In the genomic region with DNA sequence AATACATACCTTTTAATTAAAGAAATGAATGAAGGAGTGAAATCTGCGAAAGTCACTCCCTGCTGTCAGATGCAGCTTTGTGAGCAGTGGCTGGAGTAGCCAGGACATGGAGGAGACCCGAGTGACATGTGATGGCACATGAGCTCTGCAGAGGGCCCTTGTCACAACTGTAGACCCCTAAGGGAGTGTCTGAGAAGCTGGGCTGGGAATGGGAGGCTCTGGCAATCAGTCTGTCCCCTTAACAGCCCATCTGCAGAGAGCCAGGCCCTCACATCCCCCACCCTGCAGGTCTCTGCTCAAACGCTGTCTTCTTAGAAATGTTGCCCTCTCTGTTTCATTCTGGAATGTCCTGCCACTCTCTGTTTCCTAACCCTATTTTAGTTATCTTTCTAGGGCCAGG, we compare ENCODE assay signal across 8 cellular contexts.
"Had no signal": no experiment of that assay in that cellular context is flagged by ENCODE, and none has a peak within 500 bp of the region (broad histone marks: within the 10 kb centered on the region; RNA-seq: fewer than 3 reads in every experiment).

No MANE protein-coding gene starts in this region.

- H3K4me2 ChIP-seq: GM23338 had no signal

- H3K9me3 ChIP-seq: HAP-1 had no signal

- H3K36me3 ChIP-seq: HAP-1 had no signal

- H3K4me1 ChIP-seq: HAP-1 had no signal

- H3K27ac ChIP-seq: GM23248 had no signal

- H3K9ac ChIP-seq: GM23248 had no signal

- DNase-seq: GM23248, GOT3, H7, H9, HCEC 1CT, HFFc6 had no signal

- H3K4me3 ChIP-seq: GM23248, GM23338, HAP-1 had no signal

- H2AFZ ChIP-seq: GM23248, GM23338 had no signal
